Comparison of ENCODE assay signal across 18 cellular contexts in the genomic region with DNA sequence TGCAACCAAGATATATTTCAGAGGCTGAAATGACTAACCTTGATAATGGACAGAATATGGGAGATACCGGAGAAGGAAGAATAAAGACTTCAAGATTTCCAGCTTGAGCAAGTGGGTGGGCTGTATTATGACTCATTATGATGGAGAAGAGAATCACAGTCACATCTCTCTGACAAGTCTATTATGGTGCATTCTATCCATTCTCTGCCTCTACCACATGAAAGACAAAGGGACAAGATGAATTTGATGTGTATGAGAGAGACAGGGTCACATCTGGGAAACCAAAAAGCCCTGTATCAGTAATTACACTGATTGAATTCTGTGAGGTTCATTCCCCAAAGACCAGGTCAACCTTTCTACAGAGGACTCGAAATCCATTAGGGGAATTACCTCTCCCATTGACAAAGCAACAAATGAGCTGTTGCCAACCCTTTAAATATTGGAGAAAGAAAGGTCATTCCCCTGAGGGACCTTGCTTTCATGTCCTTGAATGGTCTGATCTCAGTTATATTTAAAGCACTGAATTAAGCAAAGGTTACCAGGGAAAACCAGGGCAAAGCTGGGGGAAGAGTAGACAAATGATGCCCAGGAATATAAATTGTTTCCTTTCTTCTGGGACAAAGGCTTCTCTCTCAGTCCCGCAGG.
DNase-seq lines count a peak whose midpoint lies in the region; ATAC-seq and TF ChIP-seq lines count a peak whose summit lies in the region.
"Had no signal": no experiment of that assay in that cellular context is flagged by ENCODE, and none has a peak within 500 bp of the region (broad histone marks: within the 10 kb centered on the region; RNA-seq: fewer than 3 reads in every experiment).

No MANE protein-coding gene starts in this region.

- H3K27me3 Mint-ChIP-seq in activated naive CD8-positive, alpha-beta T cell treated with anti-CD3 and anti-CD28 coated beads, Interleukin-2, amount 50 U/mL, for 24 hours = no peaks in the 10 kb centered on the region
- H3K27me3 Mint-ChIP-seq in activated naive CD8-positive, alpha-beta T cell treated with anti-CD3 and anti-CD28 coated beads for 36 hours = no peaks in the 10 kb centered on the region
- H3K27me3 Mint-ChIP-seq in memory B cell (no peaks in the 10 kb centered on the region), mesothelial cell of epicardium (ENCODE audit: low read depth) (no peaks in the 10 kb centered on the region)
- H3K27me3 Mint-ChIP-seq: CD4-positive, alpha-beta T cell; central memory CD8-positive, alpha-beta T cell; IgD-negative memory B cell had no signal

- peak; percentile 94 for ATAC-seq in activated naive CD8-positive, alpha-beta T cell treated with anti-CD3 and anti-CD28 coated beads, Interleukin-2, amount 50 U/mL, for 24 hours
- ATAC-seq in memory B cell (ENCODE audit: low read depth) (no peak), HG02623 (IDR thresholded peaks at IDR 0.05; ENCODE audit: unreplicated experiment) (no peak)
- ATAC-seq: psoas muscle had no signal

- no peak overlapping the region for H3K27ac Mint-ChIP-seq in activated naive CD8-positive, alpha-beta T cell treated with anti-CD3 and anti-CD28 coated beads, Interleukin-2, amount 50 U/mL, for 24 hours
- H3K27ac Mint-ChIP-seq in activated naive CD8-positive, alpha-beta T cell treated with anti-CD3 and anti-CD28 coated beads for 36 hours = no peak overlapping the region
- peak overlapping the region; percentile 65 for H3K27ac Mint-ChIP-seq in memory B cell
- no peak overlapping the region for H3K27ac Mint-ChIP-seq in mesothelial cell of epicardium
- H3K27ac Mint-ChIP-seq: CD4-positive, alpha-beta T cell; nephron progenitor cell had no signal

- H3K4me3 Mint-ChIP-seq in activated naive CD8-positive, alpha-beta T cell treated with anti-CD3 and anti-CD28 coated beads, Interleukin-2, amount 50 U/mL, for 24 hours = no peak overlapping the region
- H3K4me3 Mint-ChIP-seq in activated naive CD8-positive, alpha-beta T cell treated with anti-CD3 and anti-CD28 coated beads for 36 hours = no peak overlapping the region
- H3K4me3 Mint-ChIP-seq in memory B cell (no peak overlapping the region), mesothelial cell of epicardium (no peak overlapping the region)
- H3K4me3 Mint-ChIP-seq: CD4-positive, alpha-beta T cell; central memory CD8-positive, alpha-beta T cell; IgD-negative memory B cell; nephron progenitor cell had no signal

- no peaks in the 10 kb centered on the region for H3K9me3 Mint-ChIP-seq in activated naive CD8-positive, alpha-beta T cell treated with anti-CD3 and anti-CD28 coated beads, Interleukin-2, amount 50 U/mL, for 24 hours
- H3K9me3 Mint-ChIP-seq in activated naive CD8-positive, alpha-beta T cell treated with anti-CD3 and anti-CD28 coated beads for 36 hours = no peaks in the 10 kb centered on the region
- H3K9me3 Mint-ChIP-seq in memory B cell = no peaks in the 10 kb centered on the region
- peaks cover 13% of the 10 kb centered on the region for H3K9me3 Mint-ChIP-seq in mesothelial cell of epicardium
- H3K9me3 Mint-ChIP-seq: CD4-positive, alpha-beta T cell; central memory CD8-positive, alpha-beta T cell; nephron progenitor cell had no signal

- TF ChIP-seq CTCF in mesothelial cell of epicardium (IDR thresholded peaks at IDR 0.05; ENCODE audit: unreplicated experiment) = no peak

- peaks cover 4% of the 10 kb centered on the region for H3K4me1 Mint-ChIP-seq in activated naive CD8-positive, alpha-beta T cell treated with anti-CD3 and anti-CD28 coated beads, Interleukin-2, amount 50 U/mL, for 24 hours
- peaks cover 3% of the 10 kb centered on the region for H3K4me1 Mint-ChIP-seq in activated naive CD8-positive, alpha-beta T cell treated with anti-CD3 and anti-CD28 coated beads for 36 hours
- H3K4me1 Mint-ChIP-seq in memory B cell = peaks cover 38% of the 10 kb centered on the region
- peaks cover 23% of the 10 kb centered on the region for H3K4me1 Mint-ChIP-seq in mesothelial cell of epicardium
- H3K4me1 Mint-ChIP-seq: central memory CD8-positive, alpha-beta T cell had no signal

- H3K36me3 Mint-ChIP-seq in activated naive CD8-positive, alpha-beta T cell treated with anti-CD3 and anti-CD28 coated beads, Interleukin-2, amount 50 U/mL, for 24 hours (ENCODE audit: low read depth) = no peaks in the 10 kb centered on the region
- H3K36me3 Mint-ChIP-seq in activated naive CD8-positive, alpha-beta T cell treated with anti-CD3 and anti-CD28 coated beads for 36 hours = no peaks in the 10 kb centered on the region
- H3K36me3 Mint-ChIP-seq in memory B cell = peaks cover 14% of the 10 kb centered on the region
- H3K36me3 Mint-ChIP-seq in mesothelial cell of epicardium = peaks cover 14% of the 10 kb centered on the region

- DNase-seq in activated naive CD8-positive, alpha-beta T cell treated with anti-CD3 and anti-CD28 coated beads, Interleukin-2, amount 50 U/mL, for 24 hours = no peak
- DNase-seq in activated naive CD8-positive, alpha-beta T cell treated with anti-CD3 and anti-CD28 coated beads for 36 hours = no peak
- DNase-seq in NCI-H69 (lab: John Stamatoyannopoulos, UW) (peak; percentile 84), memory B cell (ENCODE audit: low spot score in 2 of 2) (no peak), GM19238 (ENCODE audit: insufficient read length, low spot score) (no peak), mesothelial cell of epicardium (ENCODE audit: low spot score in 2 of 2, unreplicated experiment in 2 of 2) (no peak)
- DNase-seq: activated gamma-delta T cell; CD4-positive, alpha-beta T cell; NCI-H2029 treated with DMSO at 0.1 percent for 48 hours; nephron progenitor cell; OCI-M1; psoas muscle; SIG-M5; stimulated activated CD8-positive, alpha-beta memory T cell treated with anti-CD3 and anti-CD28 coated beads, Interleukin-4, amount 100 ng/mL, for 48 hours; testis had no signal
